ENCODE assay signal across 7 cellular contexts in the genomic region with DNA sequence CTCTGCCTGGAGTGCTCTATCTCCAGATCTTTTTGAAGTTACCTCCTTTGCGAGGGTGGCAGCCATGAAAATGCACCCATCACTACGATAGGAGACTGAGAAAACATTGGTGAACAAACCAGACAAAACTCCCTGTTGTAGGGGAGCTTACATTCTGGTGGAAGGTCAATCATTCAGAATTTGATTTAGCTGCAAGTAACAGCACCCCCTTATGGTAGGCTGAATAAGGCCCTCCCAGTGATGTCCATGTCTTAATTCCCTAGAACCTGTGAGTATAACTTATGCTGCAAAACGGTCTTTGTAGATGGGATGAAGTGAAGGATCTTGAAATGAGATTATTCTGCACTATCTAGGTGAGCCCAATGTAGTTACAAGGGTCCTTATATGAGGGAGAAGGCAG. TPM values are rescaled to one million over a fixed set of nuclear protein-coding genes. Genes with fewer than 3 reads are reported as not detected.
DNase-seq lines count a peak whose midpoint lies in the region; ATAC-seq and TF ChIP-seq lines count a peak whose summit lies in the region.

No MANE protein-coding gene starts in this region.

- H3K36me3 Mint-ChIP-seq in HFFc6 (ENCODE audit: low read depth): no peaks in the 10 kb centered on the region

- no peak overlapping the region for H3K4me3 Mint-ChIP-seq in HFFc6

- H3K27me3 ChIP-seq in Peyer's patch (no peaks in the 10 kb centered on the region), foreskin keratinocyte (peaks cover 3% of the 10 kb centered on the region), sigmoid colon (no peaks in the 10 kb centered on the region), ovary (no peaks in the 10 kb centered on the region)

- H3K27ac ChIP-seq in Peyer's patch (no peak overlapping the region), foreskin keratinocyte (no peak overlapping the region), sigmoid colon (no peak overlapping the region), ovary (no peak overlapping the region)

- TF ChIP-seq CTCF in GM12873 (IDR thresholded peaks at IDR 0.05; ENCODE audit: insufficient read depth, low read depth, low read length, missing control alignments) (peak; percentile 79), HFFc6 (IDR thresholded peaks at IDR 0.05) (peak; percentile 74), Peyer's patch (IDR thresholded peaks at IDR 0.05) (peak in 5 of 6 experiments; percentile 34 to 71 (median 51)), foreskin keratinocyte (conservative IDR thresholded peaks at IDR 0.05) (peak; percentile 74), sigmoid colon (IDR thresholded peaks at IDR 0.05) (no peak), ovary (IDR thresholded peaks at IDR 0.05) (no peak)

- peaks cover 16% of the 10 kb centered on the region for H3K27me3 Mint-ChIP-seq in HFFc6 (ENCODE audit: insufficient read depth)

- H3K4me1 ChIP-seq in Peyer's patch (peaks cover 0 to 3% (median 0%) of the 10 kb centered on the region in 4 donors), foreskin keratinocyte (no peaks in the 10 kb centered on the region), sigmoid colon (peaks cover 0 to 3% (median 0%) of the 10 kb centered on the region in 4 donors), ovary (ENCODE audit: insufficient read depth) (no peaks in the 10 kb centered on the region)

- H3K4me1 Mint-ChIP-seq in HFFc6 (ENCODE audit: low read depth): no peaks in the 10 kb centered on the region

- ATAC-seq in foreskin keratinocyte: peak; percentile 62

- intact Hi-C loops in sigmoid colon (cut with DNase I) (loop anchor here (10.0 kb wide), 1 partner anchor 360 kb away; a partner anchor contains a TSS), ovary (cut with DNase I) (no loop called here)

- H3K9me3 Mint-ChIP-seq in HFFc6: no peaks in the 10 kb centered on the region

- TF ChIP-seq EP300 in sigmoid colon (IDR thresholded peaks at IDR 0.05) (no peak), ovary (IDR thresholded peaks at IDR 0.05) (no peak)

- H3K9me3 ChIP-seq in Peyer's patch: no peaks in the 10 kb centered on the region
- H3K9me3 ChIP-seq in sigmoid colon: no peaks in the 10 kb centered on the region
- no peaks in the 10 kb centered on the region for H3K9me3 ChIP-seq in ovary

- H3K36me3 ChIP-seq in Peyer's patch (no peaks in the 10 kb centered on the region), sigmoid colon (no peaks in the 10 kb centered on the region), ovary (no peaks in the 10 kb centered on the region)

- TF ChIP-seq POLR2A in Peyer's patch (IDR thresholded peaks at IDR 0.05): no peak
- no peak for TF ChIP-seq POLR2A in sigmoid colon (IDR thresholded peaks at IDR 0.05)
- TF ChIP-seq POLR2A in ovary (IDR thresholded peaks at IDR 0.05): no peak

- H3K27ac Mint-ChIP-seq in HFFc6: no peak overlapping the region

- H3K4me3 ChIP-seq in Peyer's patch (no peak overlapping the region), sigmoid colon (no peak overlapping the region), ovary (no peak overlapping the region)

- DNase-seq in HFFc6: peak; percentile 34
- no peak for DNase-seq in Peyer's patch
- peak in 1 of 2 donors; percentile 28 for DNase-seq in foreskin keratinocyte
- no peak for DNase-seq in C1 segment of cervical spinal cord (lab: John Stamatoyannopoulos, UW)
- no peak for DNase-seq in sigmoid colon
- DNase-seq in ovary: no peak

- WGBS in sigmoid colon, 2 donors: 51 to 59% methylated on average over 3 of the region's 3 CpGs
- WGBS in ovary, 3 donors: 25 to 59% (median 39%) methylated on average over 3 of the region's 3 CpGs

RNA-seq across cellular contexts. Expression of a gene that starts 5.6 kb away (rescaled TPM):
- total RNA-seq in HFFc6 (2021; fragmentation: NEBNext Ultra II Directional; extraction: Animal tissue kit (Norgen Biotek cat#: 25700)): under 1 TPM in 1 of 6 experiments, not detected in 5; 0.23 TPM
- total RNA-seq in Peyer's patch (10 to 100 TPM in 2 of 4 donors, 1 to 10 TPM in 2; 5.3 to 13.0 (median 10.2) TPM), foreskin keratinocyte (0.07 and 0.24 TPM in 2 replicates), sigmoid colon (1 to 10 TPM; 1.1 to 5.3 (median 1.7) TPM), ovary (1 to 10 TPM in 4 of 7 donors, under 1 TPM in 3; 0.43 to 4.0 (median 1.4) TPM)
- polyA plus RNA-seq in foreskin keratinocyte (0.06 and 0.07 TPM in 2 replicates), sigmoid colon (1 to 10 TPM; 1.2 to 2.5 (median 2.0) TPM), ovary (1 to 10 TPM in 1 of 2 donors, under 1 TPM in 1; 0.67 to 1.5 TPM)

Comparison
In these comparisons a context has a peak if more than half of its experiments do, and no peak if none do; other contexts are left out.
1. CTCF ChIP-seq: peak in GM12873 (single experiment), HFFc6 (single experiment), Peyer's patch (5 of 6) and foreskin keratinocyte (single experiment); none in sigmoid colon (0 of 4) and ovary (0 of 3).